10 cellular contexts compared by ENCODE assay signal in genomic region chr3:192090586-192090985, GRCh38.
DNase-seq lines count a peak whose midpoint lies in the region; ATAC-seq, FAIRE-seq and TF ChIP-seq lines count a peak whose summit lies in the region.
"Had no signal": no experiment of that assay in that cellular context is flagged by ENCODE, and none has a peak within 500 bp of the region (broad histone marks: within the 10 kb centered on the region; RNA-seq: fewer than 3 reads in every experiment).

No MANE protein-coding gene starts in this region.

- FAIRE-seq in GM18507 (lab: Jason Lieb, UNC): peak; percentile 69

- peaks cover 3% of the 10 kb centered on the region for H3K9me3 Mint-ChIP-seq in activated CD8-positive, alpha-beta memory T cell treated with anti-CD3 and anti-CD28 coated beads, Interleukin-2, amount 10 ng/mL, durations not matched to agents 7 days and 5 days (ENCODE audit: low read depth)
- no peaks in the 10 kb centered on the region for H3K9me3 Mint-ChIP-seq in activated T-helper 2 cell treated with anti-CD3 and anti-CD28 coated beads, Interferon-gamma antibody, Interleukin-2, Interleukin-4, amounts not matched to agents 10 μg/mL and 5 μg/mL and 100 μg/mL, durations not matched to agents 14 hours and 24 hours and 36 hours

- no peaks in the 10 kb centered on the region for H4K20me1 ChIP-seq in hepatocyte (ENCODE audit: insufficient read depth, poor library complexity, severe bottlenecking)

- no peaks in the 10 kb centered on the region for H3K4me1 Mint-ChIP-seq in activated CD8-positive, alpha-beta memory T cell treated with anti-CD3 and anti-CD28 coated beads, Interleukin-2, amount 10 ng/mL, durations not matched to agents 7 days and 5 days
- H3K4me1 Mint-ChIP-seq in activated T-helper 2 cell treated with anti-CD3 and anti-CD28 coated beads, Interferon-gamma antibody, Interleukin-2, Interleukin-4, amounts not matched to agents 10 μg/mL and 5 μg/mL and 100 μg/mL, durations not matched to agents 14 hours and 24 hours and 36 hours (ENCODE audit: low read depth): no peaks in the 10 kb centered on the region
- H3K4me1 Mint-ChIP-seq: activated naive CD8-positive, alpha-beta T cell treated with anti-CD3 and anti-CD28 coated beads, Interleukin-2, amount 10 ng/mL, durations not matched to agents 7 days and 5 days had no signal

- no peaks in the 10 kb centered on the region for H3K36me3 Mint-ChIP-seq in activated CD8-positive, alpha-beta memory T cell treated with anti-CD3 and anti-CD28 coated beads, Interleukin-2, amount 10 ng/mL, durations not matched to agents 7 days and 5 days
- no peaks in the 10 kb centered on the region for H3K36me3 Mint-ChIP-seq in activated T-helper 2 cell treated with anti-CD3 and anti-CD28 coated beads, Interferon-gamma antibody, Interleukin-2, Interleukin-4, amounts not matched to agents 10 μg/mL and 5 μg/mL and 100 μg/mL, durations not matched to agents 14 hours and 24 hours and 36 hours (ENCODE audit: low read depth)
- H3K36me3 Mint-ChIP-seq: activated naive CD8-positive, alpha-beta T cell treated with anti-CD3 and anti-CD28 coated beads, Interleukin-2, amount 10 ng/mL, durations not matched to agents 7 days and 5 days had no signal

- H3K4me1 ChIP-seq in hepatocyte (ENCODE audit: insufficient read depth): no peaks in the 10 kb centered on the region

- H3K4me2 ChIP-seq in hepatocyte: no peak overlapping the region

- peak; percentile 6 for TF ChIP-seq CTCF in hepatocyte (IDR thresholded peaks at IDR 0.05; ENCODE audit: poor library complexity)

- ATAC-seq in GM21723 (IDR thresholded peaks at IDR 0.05; ENCODE audit: unreplicated experiment) (peak; percentile 85), HG03520 (IDR thresholded peaks at IDR 0.05; ENCODE audit: unreplicated experiment) (peak; percentile 78)
- no peak for ATAC-seq in activated CD8-positive, alpha-beta memory T cell treated with anti-CD3 and anti-CD28 coated beads, Interleukin-2, amount 10 ng/mL, durations not matched to agents 7 days and 5 days

- H3K27me3 ChIP-seq in hepatocyte: no peaks in the 10 kb centered on the region

- H3K27ac Mint-ChIP-seq in activated CD8-positive, alpha-beta memory T cell treated with anti-CD3 and anti-CD28 coated beads, Interleukin-2, amount 10 ng/mL, durations not matched to agents 7 days and 5 days: no peak overlapping the region
- H3K27ac Mint-ChIP-seq in activated T-helper 2 cell treated with anti-CD3 and anti-CD28 coated beads, Interferon-gamma antibody, Interleukin-2, Interleukin-4, amounts not matched to agents 10 μg/mL and 5 μg/mL and 100 μg/mL, durations not matched to agents 14 hours and 24 hours and 36 hours: no peak overlapping the region
- H3K27ac Mint-ChIP-seq: activated naive CD8-positive, alpha-beta T cell treated with anti-CD3 and anti-CD28 coated beads, Interleukin-2, amount 10 ng/mL, durations not matched to agents 7 days and 5 days had no signal

- DNase-seq in GM18507 (ENCODE audit: extremely low spot score, insufficient read length, low read depth) (no peak), hepatocyte (ENCODE audit: low spot score) (no peak), putamen (ENCODE audit: low spot score) (no peak), NCI-H526 treated with DMSO at 0.1 percent for 48 hours (lab: John Stamatoyannopoulos, UW) (no peak)
- DNase-seq in activated CD8-positive, alpha-beta memory T cell treated with anti-CD3 and anti-CD28 coated beads, Interleukin-2, amount 10 ng/mL, durations not matched to agents 7 days and 5 days: no peak
- no peak for DNase-seq in activated T-helper 2 cell treated with anti-CD3 and anti-CD28 coated beads, Interferon-gamma antibody, Interleukin-2, Interleukin-4, amounts not matched to agents 10 μg/mL and 5 μg/mL and 100 μg/mL, durations not matched to agents 14 hours and 24 hours and 36 hours (ENCODE audit: low spot score)
- DNase-seq: activated naive CD8-positive, alpha-beta T cell treated with anti-CD3 and anti-CD28 coated beads, Interleukin-2, amount 10 ng/mL, durations not matched to agents 7 days and 5 days; Right ventricle myocardium superior had no signal

- H3K27me3 Mint-ChIP-seq in activated CD8-positive, alpha-beta memory T cell treated with anti-CD3 and anti-CD28 coated beads, Interleukin-2, amount 10 ng/mL, durations not matched to agents 7 days and 5 days: no peaks in the 10 kb centered on the region
- no peaks in the 10 kb centered on the region for H3K27me3 Mint-ChIP-seq in activated T-helper 2 cell treated with anti-CD3 and anti-CD28 coated beads, Interferon-gamma antibody, Interleukin-2, Interleukin-4, amounts not matched to agents 10 μg/mL and 5 μg/mL and 100 μg/mL, durations not matched to agents 14 hours and 24 hours and 36 hours (ENCODE audit: low read depth)
- H3K27me3 Mint-ChIP-seq: activated naive CD8-positive, alpha-beta T cell treated with anti-CD3 and anti-CD28 coated beads, Interleukin-2, amount 10 ng/mL, durations not matched to agents 7 days and 5 days had no signal

- CTCF ChIA-PET in activated CD8-positive, alpha-beta memory T cell treated with anti-CD3 and anti-CD28 coated beads, Interleukin-2, amount 10 ng/mL, durations not matched to agents 7 days and 5 days (lab: Charles Lee): no interaction called here

- H3K4me3 ChIP-seq in hepatocyte: no peak overlapping the region

- no peak overlapping the region for H3K27ac ChIP-seq in hepatocyte

- H3K9me2 ChIP-seq in hepatocyte (replicated peaks; ENCODE audit: insufficient read depth): no peaks in the 10 kb centered on the region

- intact Hi-C loops in activated T-helper 2 cell treated with anti-CD3 and anti-CD28 coated beads, Interferon-gamma antibody, Interleukin-2, Interleukin-4, amounts not matched to agents 10 μg/mL and 5 μg/mL and 100 μg/mL, durations not matched to agents 14 hours and 24 hours and 36 hours (cut with micrococcal nuclease): no loop called here

- H3K79me2 ChIP-seq in hepatocyte: no peaks in the 10 kb centered on the region

- no peaks in the 10 kb centered on the region for H3K9me3 ChIP-seq in hepatocyte (ENCODE audit: low read depth)

- H3K4me3 Mint-ChIP-seq in activated CD8-positive, alpha-beta memory T cell treated with anti-CD3 and anti-CD28 coated beads, Interleukin-2, amount 10 ng/mL, durations not matched to agents 7 days and 5 days: no peak overlapping the region
- H3K4me3 Mint-ChIP-seq in activated T-helper 2 cell treated with anti-CD3 and anti-CD28 coated beads, Interferon-gamma antibody, Interleukin-2, Interleukin-4, amounts not matched to agents 10 μg/mL and 5 μg/mL and 100 μg/mL, durations not matched to agents 14 hours and 24 hours and 36 hours (ENCODE audit: low read depth): no peak overlapping the region
- H3K4me3 Mint-ChIP-seq: activated naive CD8-positive, alpha-beta T cell treated with anti-CD3 and anti-CD28 coated beads, Interleukin-2, amount 10 ng/mL, durations not matched to agents 7 days and 5 days had no signal

- H2AFZ ChIP-seq in hepatocyte: no peak overlapping the region

- no peaks in the 10 kb centered on the region for H3K36me3 ChIP-seq in hepatocyte (replicated peaks; ENCODE audit: insufficient read depth, low read depth)
